In genomic region chr11:121479839-121480238, GRCh38 we compare ENCODE assay signal across 21 cellular contexts. TPM values are rescaled to one million over a fixed set of nuclear protein-coding genes. Genes with fewer than 3 reads are reported as not detected.
A peak's percentile ranks its signal among the peaks of the same experiment; 100 is the strongest.
DNase-seq lines count a peak whose midpoint lies in the region; FAIRE-seq and TF ChIP-seq lines count a peak whose summit lies in the region.
"Had no signal": no experiment of that assay in that cellular context is flagged by ENCODE, and none has a peak within 500 bp of the region (broad histone marks: within the 10 kb centered on the region; RNA-seq: fewer than 3 reads in every experiment).

No MANE protein-coding gene starts in this region.

- H3K4ac ChIP-seq in trophoblast cell (ENCODE audit: low read depth, low read length): no peak overlapping the region

- H3K4me3 ChIP-seq in iPS-15b (ENCODE audit: low read depth, low read length) (peak overlapping the region; percentile 27), trophoblast cell (ENCODE audit: low read depth, low read length) (no peak overlapping the region)
- H3K4me3 ChIP-seq: left lung, mucosa of descending colon, right lobe of liver, tibial nerve had no signal

- no peak overlapping the region for H3K4me3 Mint-ChIP-seq in Calu3 (ENCODE audit: low read depth, unreplicated experiment)
- H3K4me3 Mint-ChIP-seq: activated naive CD8-positive, alpha-beta T cell treated with anti-CD3 and anti-CD28 coated beads, Interleukin-2, amount 50 U/mL, for 24 hours; dendritic cell treated with granulocyte-macrophage colony-stimulating factor and Interleukin-4, amounts not matched to agents 40 ng/mL and 50 ng/mL, for 4 days; T-helper 2 cell treated with Interferon-gamma antibody and Interleukin-4, amounts not matched to agents 5 μg/mL and 100 μg/mL, for 36 hours had no signal

- no peak overlapping the region for H3K18ac ChIP-seq in trophoblast cell (ENCODE audit: low read length)

- H3K79me1 ChIP-seq in trophoblast cell (ENCODE audit: low read length): peaks cover 9% of the 10 kb centered on the region

- no peak overlapping the region for H3K27ac Mint-ChIP-seq in Calu3 (ENCODE audit: unreplicated experiment)

- H2BK12ac ChIP-seq in trophoblast cell (ENCODE audit: low read length): peak overlapping the region; percentile 23

- peaks cover 27% of the 10 kb centered on the region for H3K4me1 ChIP-seq in iPS-15b (ENCODE audit: control insufficient read depth, insufficient read depth, low read length)
- peaks cover 25 to 29% of the 10 kb centered on the region in 2 experiments for H3K4me1 ChIP-seq in trophoblast cell (ENCODE audit: control insufficient read depth in 1 of 2, insufficient read depth in 2 of 2, low read length in 2 of 2)

- H3K27me3 Mint-ChIP-seq in Calu3 (ENCODE audit: unreplicated experiment): no peaks in the 10 kb centered on the region
- H3K27me3 Mint-ChIP-seq: activated naive CD8-positive, alpha-beta T cell treated with anti-CD3 and anti-CD28 coated beads, Interleukin-2, amount 50 U/mL, for 24 hours had no signal

- no peak overlapping the region for H3K27ac ChIP-seq in trophoblast cell (ENCODE audit: low read depth, low read length)
- H3K27ac ChIP-seq: foreskin keratinocyte, tibial nerve had no signal

- CTCF ChIA-PET in Calu3 (lab: Charles Lee): no interaction called here

- no peak overlapping the region for H2AFZ ChIP-seq in trophoblast cell (ENCODE audit: insufficient read depth, low read length, poor library complexity)

- no peak overlapping the region for H3K23ac ChIP-seq in trophoblast cell (ENCODE audit: low read length)

- H4K91ac ChIP-seq in trophoblast cell (ENCODE audit: low read depth, low read length): peak overlapping the region; percentile 19

- no peaks in the 10 kb centered on the region for H3K36me3 ChIP-seq in iPS-15b (ENCODE audit: control insufficient read depth, insufficient read depth, low read length)
- no peaks in the 10 kb centered on the region for H3K36me3 ChIP-seq in trophoblast cell (ENCODE audit: control insufficient read depth in 1 of 2, insufficient read depth in 2 of 2, low read length in 2 of 2)
- H3K36me3 ChIP-seq: tibial nerve had no signal

- no peaks in the 10 kb centered on the region for H3K36me3 Mint-ChIP-seq in Calu3 (ENCODE audit: insufficient read depth, unreplicated experiment)

- BruUV-seq in Calu3 (replicated peaks; lab: Mats Ljungman, UMichigan): no TSS peak

- H2BK5ac ChIP-seq in trophoblast cell (ENCODE audit: low read depth, low read length, poor library complexity): no peak overlapping the region

- no peak overlapping the region for H3K4me2 ChIP-seq in trophoblast cell (ENCODE audit: low read length)

- peak; percentile 26 to 29 for DNase-seq in SHP77 (lab: John Stamatoyannopoulos, UW)
- DNase-seq in SHP77 treated with DMSO at 0.1 percent for 48 hours (lab: John Stamatoyannopoulos, UW): no peak
- peak; percentile 35 for DNase-seq in NCI-H2029 (lab: John Stamatoyannopoulos, UW)
- DNase-seq in trophoblast cell: no peak
- DNase-seq in H54 (ENCODE audit: insufficient read length, low spot score): no peak
- DNase-seq in NCI-H2171 treated with DMSO at 0.1 percent for 48 hours (lab: John Stamatoyannopoulos, UW): no peak
- DNase-seq in Calu3: no peak
- DNase-seq: activated CD8-positive, alpha-beta memory T cell treated with anti-CD3 and anti-CD28 coated beads for 24 hours; activated naive CD8-positive, alpha-beta T cell treated with anti-CD3 and anti-CD28 coated beads, Interleukin-2, amount 50 U/mL, for 24 hours; foreskin keratinocyte; hypothalamus; left lung; mucosa of descending colon; NCI-H446 treated with DMSO at 0.1 percent for 48 hours; right lobe of liver; stimulated activated naive CD4-positive, alpha-beta T cell treated with Interleukin-2 at 50 U/mL for 16 hours had no signal

- H3K79me2 ChIP-seq in trophoblast cell (ENCODE audit: control insufficient read depth, insufficient read depth, low read length, poor library complexity): peaks cover 2% of the 10 kb centered on the region

- WGBS in trophoblast cell (ENCODE audit: extremely low coverage, insufficient coverage, insufficient read length): no CpG with 5 or more reads among the region's 6 CpGs

- no peak overlapping the region for H3K14ac ChIP-seq in trophoblast cell (ENCODE audit: low read length)

- intact Hi-C loops in Calu3 (cut with micrococcal nuclease; ENCODE audit: unreplicated experiment): no loop called here

- H3K9me3 ChIP-seq in iPS-15b (ENCODE audit: control insufficient read depth, insufficient read depth, low read length): no peaks in the 10 kb centered on the region
- H3K9me3 ChIP-seq in trophoblast cell (ENCODE audit: insufficient read depth, low read depth, low read length): peaks cover 4% of the 10 kb centered on the region
- H3K9me3 ChIP-seq: left lung, mucosa of descending colon, right lobe of liver, tibial nerve had no signal

- H4K8ac ChIP-seq in trophoblast cell (ENCODE audit: low read depth, low read length): no peak overlapping the region

- H2AK5ac ChIP-seq in trophoblast cell (ENCODE audit: low read length): no peak overlapping the region

- H3K9ac ChIP-seq in iPS-15b (ENCODE audit: low read depth, low read length) (no peak overlapping the region), trophoblast cell (ENCODE audit: low read length) (no peak overlapping the region)

- no peaks in the 10 kb centered on the region for H3K27me3 ChIP-seq in iPS-15b (ENCODE audit: control insufficient read depth, insufficient read depth, low read length)
- no peaks in the 10 kb centered on the region for H3K27me3 ChIP-seq in trophoblast cell (ENCODE audit: insufficient read depth, low read length)
- H3K27me3 ChIP-seq: foreskin keratinocyte, left lung, right lobe of liver, tibial nerve had no signal

- TF ChIP-seq CTCF in Calu3 (IDR thresholded peaks at IDR 0.05; ENCODE audit: unreplicated experiment): no peak

- no peak for TF ChIP-seq POLR2A in H54 (IDR thresholded peaks at IDR 0.05; ENCODE audit: low read depth, low read length)

- no peaks in the 10 kb centered on the region for H3K9me3 Mint-ChIP-seq in Calu3 (ENCODE audit: low read depth, unreplicated experiment)
- H3K9me3 Mint-ChIP-seq: activated naive CD8-positive, alpha-beta T cell treated with anti-CD3 and anti-CD28 coated beads, Interleukin-2, amount 50 U/mL, for 24 hours; dendritic cell treated with granulocyte-macrophage colony-stimulating factor and Interleukin-4, amounts not matched to agents 40 ng/mL and 50 ng/mL, for 4 days; T-helper 2 cell treated with Interferon-gamma antibody and Interleukin-4, amounts not matched to agents 5 μg/mL and 100 μg/mL, for 36 hours had no signal

- H3K4me1 Mint-ChIP-seq in Calu3 (ENCODE audit: low read depth, unreplicated experiment): no peaks in the 10 kb centered on the region

- FAIRE-seq in H54 (lab: Jason Lieb, UNC): no peak
- FAIRE-seq: bronchial epithelial cell had no signal

- H4K12ac ChIP-seq in trophoblast cell (ENCODE audit: low read depth, low read length): no peak overlapping the region

- H2BK120ac ChIP-seq in trophoblast cell (ENCODE audit: insufficient read depth, low read length, poor library complexity): peak overlapping the region; percentile 25

RNA-seq across cellular contexts. Expression of gene SORL1, which starts 27.7 kb away (rescaled TPM):
- polyA plus RNA-seq in trophoblast cell (2013): 4.6 and 5.1 TPM in 2 replicates
- total RNA-seq in Calu3 (2022): 5.9 and 6.1 TPM in 2 replicates

Comparison
In these comparisons a context has a peak if more than half of its experiments do, and no peak if none do; other contexts are left out.
1. DNase-seq: peak in SHP77 (2 of 2) and NCI-H2029 (single experiment); none in SHP77 treated with DMSO at 0.1 percent for 48 hours (single experiment), trophoblast cell (0 of 2), H54 (single experiment), NCI-H2171 treated with DMSO at 0.1 percent for 48 hours (single experiment) and Calu3 (single experiment).